In genomic region chr2:111119847-111120252, GRCh38 we compare ENCODE assay signal across 2 cellular contexts.
TF ChIP-seq lines count a peak whose summit lies in the region.

No MANE protein-coding gene starts in this region.

TF ChIP-seq in GM12891, 5 proteins besides CTCF, POLR2A, EP300 and RAD21:
- TF ChIP-seq SPI1 (IDR thresholded peaks at IDR 0.05; ENCODE audit: low read depth, low read length) = peak; percentile 24; the same call in 1 of the 2 replicates
- TF ChIP-seq POLR2AphosphoS5 (IDR thresholded peaks at IDR 0.05; ENCODE audit: low read depth, low read length) = no peak
- TF ChIP-seq TAF1 (IDR thresholded peaks at IDR 0.05; ENCODE audit: low read depth, low read length) = no peak
- no peak for TF ChIP-seq POU2F2 (IDR thresholded peaks at IDR 0.05; ENCODE audit: low read depth, low read length)
- no peak for TF ChIP-seq PAX5 (IDR thresholded peaks at IDR 0.05; ENCODE audit: insufficient read depth, low read length, severe bottlenecking)

TF ChIP-seq in H1, 55 proteins besides CTCF, POLR2A, EP300 and RAD21:
- no peak for TF ChIP-seq USF2 (IDR thresholded peaks at IDR 0.05; ENCODE audit: low read length)
- TF ChIP-seq, protein P1, sequence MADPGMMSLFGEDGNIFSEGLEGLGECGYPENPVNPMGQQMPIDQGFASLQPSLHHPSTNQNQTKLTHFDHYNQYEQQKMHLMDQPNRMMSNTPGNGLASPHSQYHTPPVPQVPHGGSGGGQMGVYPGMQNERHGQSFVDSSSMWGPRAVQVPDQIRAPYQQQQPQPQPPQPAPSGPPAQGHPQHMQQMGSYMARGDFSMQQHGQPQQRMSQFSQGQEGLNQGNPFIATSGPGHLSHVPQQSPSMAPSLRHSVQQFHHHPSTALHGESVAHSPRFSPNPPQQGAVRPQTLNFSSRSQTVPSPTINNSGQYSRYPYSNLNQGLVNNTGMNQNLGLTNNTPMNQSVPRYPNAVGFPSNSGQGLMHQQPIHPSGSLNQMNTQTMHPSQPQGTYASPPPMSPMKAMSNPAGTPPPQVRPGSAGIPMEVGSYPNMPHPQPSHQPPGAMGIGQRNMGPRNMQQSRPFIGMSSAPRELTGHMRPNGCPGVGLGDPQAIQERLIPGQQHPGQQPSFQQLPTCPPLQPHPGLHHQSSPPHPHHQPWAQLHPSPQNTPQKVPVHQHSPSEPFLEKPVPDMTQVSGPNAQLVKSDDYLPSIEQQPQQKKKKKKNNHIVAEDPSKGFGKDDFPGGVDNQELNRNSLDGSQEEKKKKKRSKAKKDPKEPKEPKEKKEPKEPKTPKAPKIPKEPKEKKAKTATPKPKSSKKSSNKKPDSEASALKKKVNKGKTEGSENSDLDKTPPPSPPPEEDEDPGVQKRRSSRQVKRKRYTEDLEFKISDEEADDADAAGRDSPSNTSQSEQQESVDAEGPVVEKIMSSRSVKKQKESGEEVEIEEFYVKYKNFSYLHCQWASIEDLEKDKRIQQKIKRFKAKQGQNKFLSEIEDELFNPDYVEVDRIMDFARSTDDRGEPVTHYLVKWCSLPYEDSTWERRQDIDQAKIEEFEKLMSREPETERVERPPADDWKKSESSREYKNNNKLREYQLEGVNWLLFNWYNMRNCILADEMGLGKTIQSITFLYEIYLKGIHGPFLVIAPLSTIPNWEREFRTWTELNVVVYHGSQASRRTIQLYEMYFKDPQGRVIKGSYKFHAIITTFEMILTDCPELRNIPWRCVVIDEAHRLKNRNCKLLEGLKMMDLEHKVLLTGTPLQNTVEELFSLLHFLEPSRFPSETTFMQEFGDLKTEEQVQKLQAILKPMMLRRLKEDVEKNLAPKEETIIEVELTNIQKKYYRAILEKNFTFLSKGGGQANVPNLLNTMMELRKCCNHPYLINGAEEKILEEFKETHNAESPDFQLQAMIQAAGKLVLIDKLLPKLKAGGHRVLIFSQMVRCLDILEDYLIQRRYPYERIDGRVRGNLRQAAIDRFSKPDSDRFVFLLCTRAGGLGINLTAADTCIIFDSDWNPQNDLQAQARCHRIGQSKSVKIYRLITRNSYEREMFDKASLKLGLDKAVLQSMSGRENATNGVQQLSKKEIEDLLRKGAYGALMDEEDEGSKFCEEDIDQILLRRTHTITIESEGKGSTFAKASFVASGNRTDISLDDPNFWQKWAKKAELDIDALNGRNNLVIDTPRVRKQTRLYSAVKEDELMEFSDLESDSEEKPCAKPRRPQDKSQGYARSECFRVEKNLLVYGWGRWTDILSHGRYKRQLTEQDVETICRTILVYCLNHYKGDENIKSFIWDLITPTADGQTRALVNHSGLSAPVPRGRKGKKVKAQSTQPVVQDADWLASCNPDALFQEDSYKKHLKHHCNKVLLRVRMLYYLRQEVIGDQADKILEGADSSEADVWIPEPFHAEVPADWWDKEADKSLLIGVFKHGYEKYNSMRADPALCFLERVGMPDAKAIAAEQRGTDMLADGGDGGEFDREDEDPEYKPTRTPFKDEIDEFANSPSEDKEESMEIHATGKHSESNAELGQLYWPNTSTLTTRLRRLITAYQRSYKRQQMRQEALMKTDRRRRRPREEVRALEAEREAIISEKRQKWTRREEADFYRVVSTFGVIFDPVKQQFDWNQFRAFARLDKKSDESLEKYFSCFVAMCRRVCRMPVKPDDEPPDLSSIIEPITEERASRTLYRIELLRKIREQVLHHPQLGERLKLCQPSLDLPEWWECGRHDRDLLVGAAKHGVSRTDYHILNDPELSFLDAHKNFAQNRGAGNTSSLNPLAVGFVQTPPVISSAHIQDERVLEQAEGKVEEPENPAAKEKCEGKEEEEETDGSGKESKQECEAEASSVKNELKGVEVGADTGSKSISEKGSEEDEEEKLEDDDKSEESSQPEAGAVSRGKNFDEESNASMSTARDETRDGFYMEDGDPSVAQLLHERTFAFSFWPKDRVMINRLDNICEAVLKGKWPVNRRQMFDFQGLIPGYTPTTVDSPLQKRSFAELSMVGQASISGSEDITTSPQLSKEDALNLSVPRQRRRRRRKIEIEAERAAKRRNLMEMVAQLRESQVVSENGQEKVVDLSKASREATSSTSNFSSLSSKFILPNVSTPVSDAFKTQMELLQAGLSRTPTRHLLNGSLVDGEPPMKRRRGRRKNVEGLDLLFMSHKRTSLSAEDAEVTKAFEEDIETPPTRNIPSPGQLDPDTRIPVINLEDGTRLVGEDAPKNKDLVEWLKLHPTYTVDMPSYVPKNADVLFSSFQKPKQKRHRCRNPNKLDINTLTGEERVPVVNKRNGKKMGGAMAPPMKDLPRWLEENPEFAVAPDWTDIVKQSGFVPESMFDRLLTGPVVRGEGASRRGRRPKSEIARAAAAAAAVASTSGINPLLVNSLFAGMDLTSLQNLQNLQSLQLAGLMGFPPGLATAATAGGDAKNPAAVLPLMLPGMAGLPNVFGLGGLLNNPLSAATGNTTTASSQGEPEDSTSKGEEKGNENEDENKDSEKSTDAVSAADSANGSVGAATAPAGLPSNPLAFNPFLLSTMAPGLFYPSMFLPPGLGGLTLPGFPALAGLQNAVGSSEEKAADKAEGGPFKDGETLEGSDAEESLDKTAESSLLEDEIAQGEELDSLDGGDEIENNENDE (IDR thresholded peaks at IDR 0.05; ENCODE audit: insufficient replicate concordance, low read length) = no peak
- TF ChIP-seq ZNF274 (IDR thresholded peaks at IDR 0.05; ENCODE audit: borderline replicate concordance, extremely low read depth, low read length) = no peak
- no peak for TF ChIP-seq PHF8 (conservative IDR thresholded peaks at IDR 0.05; ENCODE audit: low read depth, low read length)
- TF ChIP-seq SIN3A (conservative IDR thresholded peaks at IDR 0.05 in 1 of 2, IDR thresholded peaks at IDR 0.05 in 1 of 2; ENCODE audit: low read depth in 1 of 2, low read length in 2 of 2) = no peak
- TF ChIP-seq EGR1 (IDR thresholded peaks at IDR 0.05; ENCODE audit: borderline replicate concordance, low read depth, low read length) = no peak
- TF ChIP-seq SIRT6 (IDR thresholded peaks at IDR 0.05; ENCODE audit: low read length) = no peak
- no peak for TF ChIP-seq SP2 (IDR thresholded peaks at IDR 0.05; ENCODE audit: low read length)
- no peak for TF ChIP-seq CEBPB (IDR thresholded peaks at IDR 0.05; ENCODE audit: low read depth, low read length)
- no peak for TF ChIP-seq MAX (IDR thresholded peaks at IDR 0.05)
- no peak for TF ChIP-seq BRCA1 (IDR thresholded peaks at IDR 0.05; ENCODE audit: low read depth, low read length)
